10 cellular contexts compared by ENCODE assay signal in genomic region chr7:155467846-155468821, GRCh38. TPM values are rescaled to one million over a fixed set of nuclear protein-coding genes. Genes with fewer than 3 reads are reported as not detected.
DNase-seq lines count a peak whose midpoint lies in the region; ATAC-seq and TF ChIP-seq lines count a peak whose summit lies in the region.
"Had no signal": no experiment of that assay in that cellular context is flagged by ENCODE, and none has a peak within 500 bp of the region (broad histone marks: within the 10 kb centered on the region; RNA-seq: fewer than 3 reads in every experiment).

No MANE protein-coding gene starts in this region.

- WGBS in mesodermal cell (ENCODE audit: insufficient coverage in 2 of 2), 2 experiments, result 1% methylated on average over 45 to 46 of the region's 70 CpGs

- H3K4me3 ChIP-seq in mesodermal cell (ENCODE audit: extremely low read depth, insufficient read depth, low read length, poor library complexity, severe bottlenecking) (peak overlapping the region; percentile 5), mucosa of descending colon (no peak overlapping the region)

- no peaks in the 10 kb centered on the region for H3K36me3 ChIP-seq in mesodermal cell (ENCODE audit: control insufficient read depth, insufficient read depth, low read length)
- no peaks in the 10 kb centered on the region for H3K36me3 ChIP-seq in mucosa of descending colon (ENCODE audit: low read depth)
- H3K36me3 ChIP-seq: upper lobe of left lung had no signal

- DNase-seq in A172 (ENCODE audit: low spot score) (peak; percentile 26), astrocyte of the hippocampus (ENCODE audit: low read depth, low spot score) (peak; percentile 28), MV-4-11 (lab: John Stamatoyannopoulos, UW) (no peak), NCI-H446 treated with DMSO at 0.1 percent for 48 hours (lab: John Stamatoyannopoulos, UW) (no peak), GM19238 (ENCODE audit: insufficient read length, low spot score) (no peak), mucosa of descending colon (no peak)
- DNase-seq: SHP77 had no signal

- peak overlapping the region; percentile 45 for H3K27ac ChIP-seq in mesodermal cell (ENCODE audit: low read depth, low read length, severe bottlenecking)
- H3K27ac ChIP-seq: upper lobe of left lung had no signal

- H3K9me3 ChIP-seq in mesodermal cell (ENCODE audit: control insufficient read depth, low read length) (no peaks in the 10 kb centered on the region), mucosa of descending colon (no peaks in the 10 kb centered on the region)
- H3K9me3 ChIP-seq: upper lobe of left lung had no signal

- no peak for TF ChIP-seq CTCF in mucosa of descending colon (IDR thresholded peaks at IDR 0.05)

- intact Hi-C loops in mucosa of descending colon (cut with DNase I, micrococcal nuclease), result no loop called here

- peaks cover 34% of the 10 kb centered on the region for H3K4me1 ChIP-seq in mesodermal cell (ENCODE audit: control insufficient read depth, insufficient read depth, low read length, poor library complexity, severe bottlenecking)
- H3K4me1 ChIP-seq in mucosa of descending colon (ENCODE audit: low read depth), result peaks cover 19% of the 10 kb centered on the region

- peak; percentile 27 for ATAC-seq in GM18861 (IDR thresholded peaks at IDR 0.05; ENCODE audit: unreplicated experiment)
- no peak for ATAC-seq in mucosa of descending colon

RNA-seq across cellular contexts. Expression of gene EN2, which starts 10.2 kb away (rescaled TPM):
- total RNA-seq in A172 (2014; rRNA removed; shearing (Covaris generic)), result not detected in 2 replicates
- 5.0 TPM for polyA plus RNA-seq in mesodermal cell (2013, experiment 1 of 2)
- 2.4 TPM for polyA plus RNA-seq in mesodermal cell (2013, experiment 2 of 2)
- total RNA-seq in mucosa of descending colon, result not detected
- total RNA-seq: upper lobe of left lung had no signal

Comparison
In these comparisons a context has a peak if more than half of its experiments do, and no peak if none do; other contexts are left out.
1. DNase-seq: peak in A172 (single experiment) and astrocyte of the hippocampus (single experiment); none in MV-4-11 (single experiment), NCI-H446 treated with DMSO at 0.1 percent for 48 hours (single experiment), GM19238 (single experiment) and mucosa of descending colon (0 of 3).